ENCODE assay signal across 15 cellular contexts in genomic region chr5:124866355-124867063, GRCh38.
DNase-seq lines count a peak whose midpoint lies in the region; ATAC-seq and TF ChIP-seq lines count a peak whose summit lies in the region.
"Had no signal": no experiment of that assay in that cellular context is flagged by ENCODE, and none has a peak within 500 bp of the region (broad histone marks: within the 10 kb centered on the region; RNA-seq: fewer than 3 reads in every experiment).

No MANE protein-coding gene starts in this region.

- H3K27me3 Mint-ChIP-seq in nephron progenitor cell (ENCODE audit: low read depth, poor library complexity) = no peaks in the 10 kb centered on the region

- no peaks in the 10 kb centered on the region for H3K27me3 ChIP-seq in right atrium auricular region
- no peaks in the 10 kb centered on the region for H3K27me3 ChIP-seq in heart right ventricle
- H3K27me3 ChIP-seq: gastrocnemius medialis had no signal

- peaks cover 4% of the 10 kb centered on the region for H3K36me3 Mint-ChIP-seq in nephron progenitor cell (ENCODE audit: low read depth)

- no peak for ATAC-seq in heart right ventricle
- ATAC-seq: gastrocnemius medialis had no signal

- DNase-seq in right atrium auricular region (ENCODE audit: low spot score) = no peak
- no peak for DNase-seq in heart right ventricle
- DNase-seq in nephron progenitor cell = no peak
- DNase-seq in epidermal melanocyte (ENCODE audit: insufficient read length, low spot score) = no peak
- no peak for DNase-seq in NCI-H2196 (lab: John Stamatoyannopoulos, UW; ENCODE audit: unreplicated experiment)
- DNase-seq in iPS-NIHi7 (ENCODE audit: extremely low spot score) = no peak
- no peak for DNase-seq in activated CD8-positive, alpha-beta memory T cell treated with anti-CD3 and anti-CD28 coated beads, Interleukin-2, amount 50 U/mL, for 48 hours
- DNase-seq: activated CD4-positive, CD25-positive, alpha-beta regulatory T cell; amygdala; DMS79; effector CD4-positive, alpha-beta T cell; gastrocnemius medialis; NCI-H1417; nucleus accumbens had no signal

- intact Hi-C loops in heart right ventricle (cut with DNase I) = no loop called here

- H3K9me3 Mint-ChIP-seq in nephron progenitor cell = peaks cover 14% of the 10 kb centered on the region

- WGBS in heart right ventricle, 2 donors = 60 to 68% methylated on average over 11 of the region's 11 CpGs

- no peak for TF ChIP-seq CTCF in right atrium auricular region (IDR thresholded peaks at IDR 0.05)
- no peak for TF ChIP-seq CTCF in heart right ventricle (IDR thresholded peaks at IDR 0.05)
- no peak for TF ChIP-seq CTCF in VCaP (conservative IDR thresholded peaks at IDR 0.05)
- TF ChIP-seq CTCF in nephron progenitor cell (IDR thresholded peaks at IDR 0.05) = no peak

- H3K4me1 Mint-ChIP-seq in nephron progenitor cell = peaks cover 50% of the 10 kb centered on the region

- H3K36me3 ChIP-seq in right atrium auricular region (no peaks in the 10 kb centered on the region), heart right ventricle (no peaks in the 10 kb centered on the region)
- H3K36me3 ChIP-seq: gastrocnemius medialis had no signal

- H3K27ac Mint-ChIP-seq in nephron progenitor cell = peak overlapping the region; percentile 63

- H3K4me3 Mint-ChIP-seq in nephron progenitor cell = no peak overlapping the region

- H3K4me3 ChIP-seq in right atrium auricular region (no peak overlapping the region), heart right ventricle (no peak overlapping the region)
- H3K4me3 ChIP-seq: gastrocnemius medialis had no signal

- no peaks in the 10 kb centered on the region for H3K9me3 ChIP-seq in right atrium auricular region
- peaks cover 0 to 8% (median 0%) of the 10 kb centered on the region in 11 donors for H3K9me3 ChIP-seq in heart right ventricle
- H3K9me3 ChIP-seq: gastrocnemius medialis had no signal

- H3K27ac ChIP-seq in right atrium auricular region (peak overlapping the region; percentile 14 to 69), heart right ventricle (no peak overlapping the region), VCaP (peak overlapping the region; percentile 1; the same call in 1 of the 2 replicates)

- H3K4me1 ChIP-seq in right atrium auricular region (peaks cover 0 to 38% of the 10 kb centered on the region in 2 donors), heart right ventricle (peaks cover 0 to 30% (median 16%) of the 10 kb centered on the region in 9 donors)

Comparison
In these comparisons a context has a peak if more than half of its experiments do, and no peak if none do; other contexts are left out.
1. H3K27ac ChIP-seq: peak in right atrium auricular region (2 of 2) and VCaP (single experiment); none in heart right ventricle (0 of 10).